Comparison of ENCODE assay signal across 26 cellular contexts in the genomic region with DNA sequence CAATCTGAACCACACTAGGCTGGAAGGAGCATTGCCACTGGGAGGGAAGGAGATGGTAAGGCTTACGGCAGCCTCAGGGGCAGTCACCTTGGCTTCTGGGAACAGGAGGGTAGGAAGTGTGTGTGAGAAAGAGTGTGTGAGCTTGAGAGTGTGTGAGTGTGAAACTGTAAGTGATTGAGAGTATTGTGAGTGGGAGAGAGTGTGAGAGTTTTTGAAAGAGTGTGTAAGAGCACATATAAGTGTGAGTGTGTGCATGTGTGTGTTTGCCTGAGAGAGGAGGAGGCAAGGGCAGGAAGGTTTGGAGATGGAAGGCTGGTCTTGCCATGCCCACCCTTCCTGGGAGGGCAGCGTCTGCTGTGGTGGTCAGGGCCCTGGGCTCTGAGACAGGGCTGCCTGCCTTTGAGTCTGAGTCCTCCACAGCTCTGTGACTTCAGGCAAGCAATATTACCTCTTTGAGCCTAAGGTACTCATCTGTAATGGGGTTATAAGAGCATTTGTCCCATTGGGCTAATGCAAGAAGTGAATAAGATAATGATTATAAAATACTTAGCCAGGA. TPM values are rescaled to one million over a fixed set of nuclear protein-coding genes. Genes with fewer than 3 reads are reported as not detected.
A peak's percentile ranks its signal among the peaks of the same experiment; 100 is the strongest.
DNase-seq lines count a peak whose midpoint lies in the region; ATAC-seq, FAIRE-seq and TF ChIP-seq lines count a peak whose summit lies in the region.
"Had no signal": no experiment of that assay in that cellular context is flagged by ENCODE, and none has a peak within 500 bp of the region (broad histone marks: within the 10 kb centered on the region; RNA-seq: fewer than 3 reads in every experiment).

No MANE protein-coding gene starts in this region.

- H3K4me3 Mint-ChIP-seq in stimulated activated naive CD8-positive, alpha-beta T cell treated with anti-CD3 and anti-CD28 coated beads, Interleukin-15, amount 100 ng/mL, for 72 hours, result no peak overlapping the region
- no peak overlapping the region for H3K4me3 Mint-ChIP-seq in nephron
- H3K4me3 Mint-ChIP-seq: CD4-positive, CD25-positive, alpha-beta regulatory T cell had no signal

- intact Hi-C loops in thyroid gland (cut with DNase I), result no loop called here
- intact Hi-C loops in uterus (cut with DNase I; ENCODE audit: low total_unique reads), result no loop called here

- H4K91ac ChIP-seq in H1 (replicated peaks; ENCODE audit: insufficient read length, low read length), result peak overlapping the region; percentile 100

- H3K27me3 Mint-ChIP-seq in stimulated activated naive CD8-positive, alpha-beta T cell treated with anti-CD3 and anti-CD28 coated beads, Interleukin-15, amount 100 ng/mL, for 72 hours, result no peaks in the 10 kb centered on the region
- H3K27me3 Mint-ChIP-seq in nephron (ENCODE audit: low read depth), result peaks cover 17% of the 10 kb centered on the region

- no peaks in the 10 kb centered on the region for H3K4me1 Mint-ChIP-seq in stimulated activated naive CD8-positive, alpha-beta T cell treated with anti-CD3 and anti-CD28 coated beads, Interleukin-15, amount 100 ng/mL, for 72 hours
- peaks cover 55% of the 10 kb centered on the region for H3K4me1 Mint-ChIP-seq in nephron

- FAIRE-seq in H1 (lab: Jason Lieb, UNC), result no peak
- FAIRE-seq: HepG2, K562 had no signal

- peaks cover 3% of the 10 kb centered on the region; the same call in 1 of the 2 replicates for H3K23me2 ChIP-seq in H1 (ENCODE audit: low read depth, low read length)

- TF ChIP-seq POLR2A in H1 (IDR thresholded peaks at IDR 0.05; ENCODE audit: control extremely low read depth in 1 of 2, low read depth in 2 of 2, low read length in 2 of 2), result no peak
- no peak for TF ChIP-seq POLR2A in thyroid gland (IDR thresholded peaks at IDR 0.05)
- no peak for TF ChIP-seq POLR2A in uterus (IDR thresholded peaks at IDR 0.05)

- no peaks in the 10 kb centered on the region for H3K79me1 ChIP-seq in H1 (ENCODE audit: low read depth, low read length)

- DNase-seq in stimulated activated naive CD8-positive, alpha-beta T cell treated with anti-CD3 and anti-CD28 coated beads, Interleukin-15, amount 100 ng/mL, for 72 hours, result no peak
- DNase-seq in stimulated activated naive CD8-positive, alpha-beta T cell treated with anti-CD3 and anti-CD28 coated beads, Interleukin-15, Interleukin-2, amounts not matched to agents 100 U/mL and 50 U/mL, for 24 hours, result no peak
- DNase-seq in H1 (ENCODE audit: low read depth in 1 of 2, low spot score in 2 of 2) (no peak), thyroid gland (no peak), NCI-H446 treated with DMSO at 0.1 percent for 48 hours (lab: John Stamatoyannopoulos, UW) (no peak), uterus (no peak)
- DNase-seq in stimulated activated CD4-positive, alpha-beta T cell treated with anti-CD3 and anti-CD28 coated beads, Interleukin-15, amount 100 ng/mL, for 24 hours, result no peak
- DNase-seq: CD4-positive, CD25-positive, alpha-beta regulatory T cell; DMS153; DND-41; GOT3; Kasumi-1; NCI-H1092 treated with DMSO at 0.1 percent for 48 hours; NCI-H146; NCI-H1930; NCI-H446; NCI-H526; NCI-H82; SHP77 had no signal

- H3K14ac ChIP-seq in H1 (ENCODE audit: insufficient read length), result peak overlapping the region; percentile 2

- CTCF ChIA-PET in H1 (lab: Charles Lee; ENCODE audit: partially characterized antibody), result no interaction called here

- H3K9ac ChIP-seq in H1 (replicated peaks in 1 of 4; ENCODE audit: extremely low read depth in 1 of 4, low read depth in 3 of 4, low read length in 3 of 4), result no peak overlapping the region
- H3K9ac ChIP-seq: BLaER1 had no signal

- peak overlapping the region; percentile 95 for H2BK120ac ChIP-seq in H1 (replicated peaks; ENCODE audit: low read depth, low read length)

- no peak overlapping the region for H3K27ac ChIP-seq in H1 (ENCODE audit: low read depth, low read length)
- H3K27ac ChIP-seq in thyroid gland, result peak overlapping the region; percentile 84 to 94 (median 84)
- no peak overlapping the region for H3K27ac ChIP-seq in uterus
- H3K27ac ChIP-seq: BLaER1, RWPE1 had no signal

- H3K4ac ChIP-seq in H1 (replicated peaks; ENCODE audit: insufficient read length, low read depth, low read length), result peak overlapping the region; percentile 86

- no peak for TF ChIP-seq EP300 in H1 (IDR thresholded peaks at IDR 0.05; ENCODE audit: borderline replicate concordance in 1 of 2, low read depth in 2 of 2, low read length in 2 of 2)

- WGBS in H1 (ENCODE audit: extremely low coverage in 1 of 2, insufficient coverage in 1 of 2, insufficient read length in 1 of 2, insufficient replicate concordance in 2 of 2, low coverage in 1 of 2, low lambda C conversion rate in 2 of 2, missing lambda C conversion rate in 1 of 2), 2 experiments, result 79% methylated on average over 2 of the region's 2 CpGs; no CpG with 5 or more reads in 1 of the 2 experiments
- 93% methylated on average over 2 of the region's 2 CpGs for WGBS in thyroid gland, 2 donors

- peak overlapping the region; percentile 95 for H2BK15ac ChIP-seq in H1 (ENCODE audit: low read length)

- peaks cover 5 to 16% (median 8%) of the 10 kb centered on the region in 4 experiments; a peak in 5 of 7 replicates for H3K4me1 ChIP-seq in H1 (replicated peaks in 1 of 4; ENCODE audit: control insufficient read depth in 3 of 4, insufficient read depth in 4 of 4, low read length in 3 of 4)
- peaks cover 29 to 42% of the 10 kb centered on the region in 2 donors for H3K4me1 ChIP-seq in thyroid gland
- no peaks in the 10 kb centered on the region for H3K4me1 ChIP-seq in uterus

- no peak for TF ChIP-seq CTCF in H1 (IDR thresholded peaks at IDR 0.05; ENCODE audit: control extremely low read depth in 1 of 3, insufficient read depth in 1 of 3, low read depth in 1 of 3, low read length in 3 of 3)
- no peak for TF ChIP-seq CTCF in nephron (IDR thresholded peaks at IDR 0.05; ENCODE audit: unreplicated experiment in 3 of 3)
- TF ChIP-seq CTCF in thyroid gland (IDR thresholded peaks at IDR 0.05), result no peak
- TF ChIP-seq CTCF in uterus (IDR thresholded peaks at IDR 0.05), result no peak

- H3K79me2 ChIP-seq in H1 (ENCODE audit: control insufficient read depth in 1 of 2, insufficient read depth in 2 of 2, low read length in 2 of 2), result no peaks in the 10 kb centered on the region

- H4K5ac ChIP-seq in H1 (ENCODE audit: insufficient read length, low read depth, low read length), result peak overlapping the region; percentile 83

- H2BK20ac ChIP-seq in H1 (ENCODE audit: low read length), result peak overlapping the region; percentile 100

- H3K36me3 ChIP-seq in H1 (ENCODE audit: control insufficient read depth in 2 of 4, insufficient read depth in 4 of 4, low read length in 3 of 4) (peaks cover 0 to 4% (median 0%) of the 10 kb centered on the region in 4 experiments; a peak in 1 of 8 replicates), thyroid gland (no peaks in the 10 kb centered on the region), uterus (no peaks in the 10 kb centered on the region)
- H3K36me3 ChIP-seq: BLaER1 had no signal

- H3K36me3 Mint-ChIP-seq in nephron (ENCODE audit: low read depth), result no peaks in the 10 kb centered on the region
- H3K36me3 Mint-ChIP-seq: CD4-positive, CD25-positive, alpha-beta regulatory T cell had no signal

- H2AFZ ChIP-seq in H1 (ENCODE audit: low read length), result no peak overlapping the region

- H3K4me2 ChIP-seq in H1 (ENCODE audit: insufficient read depth in 1 of 2, low read depth in 2 of 2, low read length in 2 of 2), result no peak overlapping the region

- H2BK12ac ChIP-seq in H1 (ENCODE audit: low read depth, low read length), result peak overlapping the region; percentile 100; the same call in 1 of the 2 replicates

- H3K27ac Mint-ChIP-seq in stimulated activated naive CD8-positive, alpha-beta T cell treated with anti-CD3 and anti-CD28 coated beads, Interleukin-15, amount 100 ng/mL, for 72 hours, result no peak overlapping the region
- peak overlapping the region in 2 of 3 experiments; percentile 2 to 11 for H3K27ac Mint-ChIP-seq in nephron

- TF ChIP-seq RAD21 in H1 (IDR thresholded peaks at IDR 0.05 in 1 of 2, conservative IDR thresholded peaks at IDR 0.05 in 1 of 2; ENCODE audit: low read depth in 2 of 2, low read length in 2 of 2), result no peak

- H3K56ac ChIP-seq in H1 (replicated peaks; ENCODE audit: insufficient read length, low read depth, low read length), result no peak overlapping the region

- no peak overlapping the region for H3K23ac ChIP-seq in H1 (ENCODE audit: insufficient read length)

- peak; percentile 15 for ATAC-seq in stimulated activated naive CD8-positive, alpha-beta T cell treated with anti-CD3 and anti-CD28 coated beads, Interleukin-15, amount 100 ng/mL, for 72 hours
- ATAC-seq in stimulated activated naive CD8-positive, alpha-beta T cell treated with anti-CD3 and anti-CD28 coated beads, Interleukin-15, Interleukin-2, amounts not matched to agents 100 U/mL and 50 U/mL, for 24 hours, result no peak
- ATAC-seq: HCT116, HepG2, K562, Panc1 had no signal

- no peaks in the 10 kb centered on the region for H3K9me3 Mint-ChIP-seq in stimulated activated naive CD8-positive, alpha-beta T cell treated with anti-CD3 and anti-CD28 coated beads, Interleukin-15, amount 100 ng/mL, for 72 hours
- H3K9me3 Mint-ChIP-seq in nephron, result peaks cover 6% of the 10 kb centered on the region

- no peak overlapping the region for H4K8ac ChIP-seq in H1 (ENCODE audit: extremely low read depth, insufficient read depth, low read length)

- H3K4me3 ChIP-seq in H1 (ENCODE audit: extremely low read depth in 1 of 4, insufficient read depth in 2 of 4, low read depth in 3 of 4, low read length in 4 of 4), result no peak overlapping the region
- H3K4me3 ChIP-seq in thyroid gland (replicated peaks in 1 of 3), result no peak overlapping the region
- H3K4me3 ChIP-seq in uterus, result no peak overlapping the region
- H3K4me3 ChIP-seq: BLaER1, K562 had no signal

- POLR2A ChIA-PET in H1 (lab: Charles Lee; ENCODE audit: partially characterized antibody), result no interaction called here

- H2BK5ac ChIP-seq in H1 (ENCODE audit: low read depth, low read length), result peak overlapping the region; percentile 99; the same call in 1 of the 2 replicates

- H3K9me3 ChIP-seq in H1 (ENCODE audit: insufficient read depth in 2 of 2, low read depth in 1 of 2, low read length in 1 of 2) (peaks cover 13 to 17% of the 10 kb centered on the region in 2 experiments), thyroid gland (no peaks in the 10 kb centered on the region), uterus (no peaks in the 10 kb centered on the region)

- no peaks in the 10 kb centered on the region for H3K27me3 ChIP-seq in H1 (replicated peaks in 1 of 4; ENCODE audit: control insufficient read depth in 3 of 4, extremely low read depth in 1 of 4, insufficient read depth in 3 of 4, low read length in 3 of 4)
- no peaks in the 10 kb centered on the region for H3K27me3 ChIP-seq in thyroid gland
- H3K27me3 ChIP-seq in uterus, result no peaks in the 10 kb centered on the region
- H3K27me3 ChIP-seq: BLaER1 had no signal

- H2AK5ac ChIP-seq in H1 (ENCODE audit: low read depth, low read length), result peak overlapping the region; percentile 97

- H3K18ac ChIP-seq in H1 (ENCODE audit: extremely low read depth, low read length), result peak overlapping the region; percentile 99

- no peaks in the 10 kb centered on the region for H4K20me1 ChIP-seq in H1 (replicated peaks in 1 of 2; ENCODE audit: control insufficient read depth in 1 of 2, insufficient read depth in 2 of 2, low read length in 2 of 2)
- H4K20me1 ChIP-seq: BLaER1 had no signal

RNA-seq across cellular contexts. Expression of a gene that starts 51.9 kb away (rescaled TPM):
- 143 and 149 TPM in 2 replicates for total RNA-seq in H1 (2021; fragmentation: NEBNext Ultra II Directional; extraction: Animal tissue kit (Norgen Biotek cat#: 25700))
- 83.1 and 107 TPM in 2 replicates for polyA plus RNA-seq in H1 (2011; rRNA removed)
- 127 TPM for polyA plus RNA-seq in H1 (2011; cell fraction: cytosol; rRNA removed)
- 58.0 TPM for polyA plus RNA-seq in H1 (2011; cell fraction: nucleus; rRNA removed)
- polyA plus RNA-seq in H1 (2012, experiment 1 of 2), result 133 to 170 TPM (median 136 TPM) in 4 replicates
- 111 TPM for polyA plus RNA-seq in H1 (2012, experiment 2 of 2)
- 117 TPM for polyA plus RNA-seq in H1 (2013, experiment 1 of 2)
- polyA plus RNA-seq in H1 (2013, experiment 2 of 2), result 117 TPM
- polyA minus RNA-seq in H1 (2011; rRNA and poly(A)+ RNA removed), result 114 and 131 TPM in 2 replicates
- 68.5 TPM for polyA minus RNA-seq in H1 (2011; cell fraction: cytosol; rRNA and poly(A)+ RNA removed)
- 60.4 TPM for polyA minus RNA-seq in H1 (2011; cell fraction: nucleus; rRNA and poly(A)+ RNA removed)
- 10 to 100 TPM; 62.4 to 86.0 (median 74.7) TPM for total RNA-seq in thyroid gland
- 10 to 100 TPM; 48.2 to 64.8 (median 57.2) TPM for total RNA-seq in uterus

Comparison
In these comparisons a context has a peak if more than half of its experiments do, and no peak if none do; other contexts are left out.
1. H3K27ac Mint-ChIP-seq: peak in nephron (2 of 3); none in stimulated activated naive CD8-positive, alpha-beta T cell treated with anti-CD3 and anti-CD28 coated beads, Interleukin-15, amount 100 ng/mL, for 72 hours (0 of 2).
2. H3K27ac ChIP-seq: peak in thyroid gland (3 of 3); none in H1 (single experiment) and uterus (0 of 2).